ENCODE assay signal across 28 cellular contexts in genomic region chr15:38263996-38264395, GRCh38. TPM values are rescaled to one million over a fixed set of nuclear protein-coding genes. Genes with fewer than 3 reads are reported as not detected.
A peak's percentile ranks its signal among the peaks of the same experiment; 100 is the strongest.
DNase-seq lines count a peak whose midpoint lies in the region; ATAC-seq and TF ChIP-seq lines count a peak whose summit lies in the region.
"Had no signal": no experiment of that assay in that cellular context is flagged by ENCODE, and none has a peak within 500 bp of the region (broad histone marks: within the 10 kb centered on the region; RNA-seq: fewer than 3 reads in every experiment).

No MANE protein-coding gene starts in this region.

- CTCF ChIA-PET in CD8-positive, alpha-beta T cell (lab: Charles Lee): no interaction called here

- H2AK5ac ChIP-seq in mesenchymal stem cell (ENCODE audit: low read length, severe bottlenecking): no peak overlapping the region

- 93% methylated on average over 2 of the region's 3 CpGs for WGBS in mesenchymal stem cell

- no peak for TF ChIP-seq CTCF in choroid plexus epithelial cell (conservative IDR thresholded peaks at IDR 0.05; ENCODE audit: low read depth, low read length)
- TF ChIP-seq CTCF in CD8-positive, alpha-beta T cell (IDR thresholded peaks at IDR 0.05): no peak

- H3K79me1 ChIP-seq in mesenchymal stem cell (replicated peaks; ENCODE audit: low read length, poor library complexity, severe bottlenecking): no peaks in the 10 kb centered on the region

- ATAC-seq in CD8-positive, alpha-beta T cell: no peak
- ATAC-seq in HG03039 (IDR thresholded peaks at IDR 0.05; ENCODE audit: unreplicated experiment): no peak
- ATAC-seq: esophagus mucosa had no signal

- H3K27me3 Mint-ChIP-seq in CD8-positive, alpha-beta T cell (ENCODE audit: low read depth): no peaks in the 10 kb centered on the region

- H3K4me1 ChIP-seq in mesenchymal stem cell (ENCODE audit: control insufficient read depth, insufficient read depth, low read depth, low read length): peaks cover 6% of the 10 kb centered on the region
- no peaks in the 10 kb centered on the region for H3K4me1 ChIP-seq in CD8-positive, alpha-beta T cell (ENCODE audit: insufficient read depth, low read length)
- H3K4me1 ChIP-seq: parathyroid adenoma, testis, uterus had no signal

- H2BK120ac ChIP-seq in mesenchymal stem cell (ENCODE audit: low read depth, low read length): no peak overlapping the region

- H3K9ac ChIP-seq in mesenchymal stem cell (ENCODE audit: low read length): peak overlapping the region; percentile 21
- H3K9ac ChIP-seq: parathyroid adenoma had no signal

- no peak overlapping the region for H3K18ac ChIP-seq in mesenchymal stem cell (ENCODE audit: low read depth in 1 of 2, low read length in 2 of 2)

- no peak overlapping the region for H3K4ac ChIP-seq in mesenchymal stem cell (ENCODE audit: low read depth in 1 of 2, low read length in 2 of 2)

- H3K9me3 ChIP-seq in mesenchymal stem cell (ENCODE audit: control insufficient read depth, low read length): no peaks in the 10 kb centered on the region
- no peaks in the 10 kb centered on the region for H3K9me3 ChIP-seq in CD8-positive, alpha-beta T cell (ENCODE audit: low read length)
- H3K9me3 ChIP-seq: ascending aorta, left ventricle myocardium inferior, testis, uterus had no signal

- no peak overlapping the region for H3K4me2 ChIP-seq in mesenchymal stem cell (ENCODE audit: low read length, poor library complexity, severe bottlenecking)

- peaks cover 3 to 8% of the 10 kb centered on the region in 2 experiments for H3K36me3 ChIP-seq in mesenchymal stem cell (ENCODE audit: control insufficient read depth in 1 of 2, insufficient read depth in 2 of 2, low read depth in 1 of 2, low read length in 2 of 2)
- H3K36me3 ChIP-seq in CD8-positive, alpha-beta T cell (ENCODE audit: insufficient read depth, low read length): no peaks in the 10 kb centered on the region
- H3K36me3 ChIP-seq: ascending aorta, left ventricle myocardium inferior, uterus had no signal

- H3K4me3 Mint-ChIP-seq in CD8-positive, alpha-beta T cell: no peak overlapping the region
- H3K4me3 Mint-ChIP-seq: CD4-positive, CD25-positive, alpha-beta regulatory T cell; nephron progenitor cell had no signal

- H2BK5ac ChIP-seq in mesenchymal stem cell (ENCODE audit: low read depth, low read length, poor library complexity, severe bottlenecking): no peak overlapping the region

- H4K8ac ChIP-seq in mesenchymal stem cell (ENCODE audit: low read length): no peak overlapping the region

- H3K4me1 Mint-ChIP-seq in CD8-positive, alpha-beta T cell (ENCODE audit: low read depth): no peaks in the 10 kb centered on the region
- H3K4me1 Mint-ChIP-seq: CD4-positive, CD25-positive, alpha-beta regulatory T cell had no signal

- POLR2A ChIA-PET in CD8-positive, alpha-beta T cell (lab: Charles Lee): no interaction called here

- no peaks in the 10 kb centered on the region for H3K27me3 ChIP-seq in mesenchymal stem cell (ENCODE audit: control insufficient read depth in 1 of 2, insufficient read depth in 1 of 2, low read length in 2 of 2)
- H3K27me3 ChIP-seq in CD8-positive, alpha-beta T cell (ENCODE audit: insufficient read depth, low read length): no peaks in the 10 kb centered on the region
- H3K27me3 ChIP-seq: ascending aorta, testis, uterus had no signal

- no peaks in the 10 kb centered on the region for H3K9me3 Mint-ChIP-seq in CD8-positive, alpha-beta T cell
- H3K9me3 Mint-ChIP-seq: CD4-positive, CD25-positive, alpha-beta regulatory T cell had no signal

- intact Hi-C loops in CD8-positive, alpha-beta T cell (cut with DNase I, micrococcal nuclease): no loop called here

- H2AFZ ChIP-seq in mesenchymal stem cell (ENCODE audit: low read depth, low read length): no peak overlapping the region
- H2AFZ ChIP-seq: parathyroid adenoma had no signal

- H3K4me3 ChIP-seq in choroid plexus epithelial cell (ENCODE audit: low read depth, low read length) (no peak overlapping the region), mesenchymal stem cell (ENCODE audit: insufficient read depth in 1 of 2, low read depth in 1 of 2, low read length in 2 of 2) (no peak overlapping the region)
- no peak overlapping the region for H3K4me3 ChIP-seq in CD8-positive, alpha-beta T cell (ENCODE audit: low read depth, low read length)
- H3K4me3 ChIP-seq: ascending aorta, left ventricle myocardium inferior, skin epidermis, testis, uterus had no signal

- H3K27ac Mint-ChIP-seq in CD8-positive, alpha-beta T cell: no peak overlapping the region
- H3K27ac Mint-ChIP-seq: CD4-positive, CD25-positive, alpha-beta regulatory T cell; nephron progenitor cell had no signal

- no peak overlapping the region for H2BK15ac ChIP-seq in mesenchymal stem cell (ENCODE audit: low read depth, poor library complexity, severe bottlenecking)

- H3K36me3 Mint-ChIP-seq in CD8-positive, alpha-beta T cell: no peaks in the 10 kb centered on the region
- H3K36me3 Mint-ChIP-seq: CD4-positive, CD25-positive, alpha-beta regulatory T cell had no signal

- H3K27ac ChIP-seq in mesenchymal stem cell (ENCODE audit: low read length, poor library complexity, severe bottlenecking): no peak overlapping the region
- no peak overlapping the region for H3K27ac ChIP-seq in CD8-positive, alpha-beta T cell (ENCODE audit: low read depth, low read length)
- H3K27ac ChIP-seq: ascending aorta, left ventricle myocardium inferior, parathyroid adenoma, skin epidermis, testis, uterus had no signal

- peak; percentile 22 for DNase-seq in AG08396 (ENCODE audit: low spot score)
- peak; percentile 9 for DNase-seq in NCI-H226
- DNase-seq in choroid plexus epithelial cell (ENCODE audit: low read depth): peak; percentile 61
- peak; percentile 77 for DNase-seq in mesenchymal stem cell
- no peak for DNase-seq in activated CD4-positive, CD25-positive, alpha-beta regulatory T cell treated with anti-CD3 and anti-CD28 coated beads, Interleukin-2, amount 50 U/mL, for 72 hours
- DNase-seq in pons (ENCODE audit: low spot score): no peak
- no peak for DNase-seq in CD8-positive, alpha-beta T cell
- DNase-seq: activated CD4-positive, alpha-beta T cell treated with anti-CD3 and anti-CD28 coated beads for 4 hours; activated naive CD4-positive, alpha-beta T cell treated with Interleukin-2 at 50 U/mL for 16 hours; activated T-cell treated with anti-CD3 and anti-CD28 coated beads, Interleukin-2, amount 50 U/mL, for 48 hours; CD4-positive, CD25-positive, alpha-beta regulatory T cell; effector CD4-positive, alpha-beta T cell; KG1; left ventricle myocardium inferior; midbrain; NCI-H187 treated with DMSO at 0.1 percent for 48 hours; nephron progenitor cell; SHP77 treated with DMSO at 0.1 percent for 48 hours; stimulated activated CD4-positive, alpha-beta T cell treated with anti-CD3 and anti-CD28 coated beads, Interleukin-1b, Interleukin-23, amount 100 ng/mL, for 48 hours; stimulated activated naive CD4-positive, alpha-beta T cell; T-helper 1 cell; testis; uterus had no signal

- no peak overlapping the region for H2BK12ac ChIP-seq in mesenchymal stem cell (ENCODE audit: low read length in 2 of 2)

- no peak overlapping the region for H4K91ac ChIP-seq in mesenchymal stem cell (ENCODE audit: low read length)

- no peak overlapping the region for H3K23ac ChIP-seq in mesenchymal stem cell (ENCODE audit: low read length in 2 of 2)

- no peak overlapping the region for H3K14ac ChIP-seq in mesenchymal stem cell (ENCODE audit: low read length in 2 of 2)

RNA-seq across cellular contexts. Expression of gene SPRED1, which starts 11.4 kb away (rescaled TPM):
- polyA plus RNA-seq in mesenchymal stem cell (2013, experiment 1 of 2): 22.0 TPM
- polyA plus RNA-seq in mesenchymal stem cell (2013, experiment 2 of 2): 23.3 TPM
- total RNA-seq in CD8-positive, alpha-beta T cell: under 1 TPM; 0.05 to 0.50 TPM
- total RNA-seq: CD4-positive, CD25-positive, alpha-beta regulatory T cell had no signal

Comparison
In these comparisons a context has a peak if more than half of its experiments do, and no peak if none do; other contexts are left out.
1. DNase-seq: peak in AG08396 (single experiment), NCI-H226 (single experiment), choroid plexus epithelial cell (single experiment) and mesenchymal stem cell (single experiment); none in activated CD4-positive, CD25-positive, alpha-beta regulatory T cell treated with anti-CD3 and anti-CD28 coated beads, Interleukin-2, amount 50 U/mL, for 72 hours (single experiment), pons (single experiment) and CD8-positive, alpha-beta T cell (0 of 7).